Comparison of ENCODE assay signal across 1 cellular context in the genomic region with DNA sequence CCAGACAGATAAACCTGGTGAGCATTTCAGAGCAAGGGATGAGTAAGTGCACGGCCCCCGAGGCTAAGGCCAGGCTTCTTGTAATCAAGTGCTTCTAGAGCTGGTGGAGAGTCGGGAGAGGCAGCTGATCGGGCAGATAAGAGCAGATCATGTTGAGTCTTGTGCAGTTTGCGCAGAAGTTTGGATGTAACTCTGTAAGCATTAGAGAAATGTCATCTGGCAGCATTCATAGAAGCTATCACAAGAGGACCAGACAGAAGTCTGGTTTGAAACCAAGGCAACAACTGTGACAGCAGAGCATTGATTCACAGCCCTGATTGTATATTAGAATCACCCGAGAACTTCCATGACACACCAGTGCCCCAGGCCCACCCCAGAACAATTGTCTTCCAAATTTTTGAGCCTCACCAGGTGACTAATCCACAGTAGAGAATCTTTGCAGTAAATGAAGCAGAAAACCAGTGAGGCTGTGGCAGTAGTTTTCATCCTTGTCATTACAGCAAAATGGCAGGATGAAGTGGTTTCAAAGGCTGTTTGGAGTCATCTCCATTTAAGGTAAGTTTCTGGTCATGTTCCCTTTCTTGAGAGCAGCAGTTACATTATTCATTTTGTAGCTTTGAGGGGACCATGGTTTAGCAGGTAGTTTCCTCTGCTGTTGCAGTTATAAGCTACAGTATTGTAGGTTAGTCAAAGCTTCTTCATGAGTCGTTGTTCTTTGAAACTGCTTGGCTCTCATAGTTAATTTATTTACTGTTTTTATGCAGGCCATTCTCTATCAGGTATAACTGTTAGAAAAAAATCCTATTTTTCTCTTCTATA.
TF ChIP-seq lines count a peak whose summit lies in the region.

No MANE protein-coding gene starts in this region.

TF ChIP-seq in HEK293, 187 proteins besides CTCF, POLR2A, EP300 and RAD21 (continued from another document and continues in another):
- TF ChIP-seq, protein P1, sequence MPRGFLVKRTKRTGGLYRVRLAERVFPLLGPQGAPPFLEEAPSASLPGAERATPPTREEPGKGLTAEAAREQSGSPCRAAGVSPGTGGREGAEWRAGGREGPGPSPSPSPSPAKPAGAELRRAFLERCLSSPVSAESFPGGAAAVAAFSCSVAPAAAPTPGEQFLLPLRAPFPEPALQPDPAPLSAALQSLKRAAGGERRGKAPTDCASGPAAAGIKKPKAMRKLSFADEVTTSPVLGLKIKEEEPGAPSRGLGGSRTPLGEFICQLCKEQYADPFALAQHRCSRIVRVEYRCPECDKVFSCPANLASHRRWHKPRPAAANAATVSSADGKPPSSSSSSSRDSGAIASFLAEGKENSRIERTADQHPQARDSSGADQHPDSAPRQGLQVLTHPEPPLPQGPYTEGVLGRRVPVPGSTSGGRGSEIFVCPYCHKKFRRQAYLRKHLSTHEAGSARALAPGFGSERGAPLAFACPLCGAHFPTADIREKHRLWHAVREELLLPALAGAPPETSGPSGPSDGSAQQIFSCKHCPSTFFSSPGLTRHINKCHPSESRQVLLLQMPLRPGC (tag by site-specific recombination; IDR thresholded peaks at IDR 0.05), result peak; percentile 54; the same call in 1 of the 2 replicates
- TF ChIP-seq OSR2 (tag by site-specific recombination; IDR thresholded peaks at IDR 0.05), result peak; percentile 91
- TF ChIP-seq IKZF3 (tag by site-specific recombination; IDR thresholded peaks at IDR 0.05), result peak; percentile 60
- TF ChIP-seq ZBTB17 (tag by site-specific recombination; IDR thresholded peaks at IDR 0.05), result peak; percentile 77
- no peak for TF ChIP-seq ZNF426 (tag by site-specific recombination; IDR thresholded peaks at IDR 0.05)
- TF ChIP-seq, protein P2, sequence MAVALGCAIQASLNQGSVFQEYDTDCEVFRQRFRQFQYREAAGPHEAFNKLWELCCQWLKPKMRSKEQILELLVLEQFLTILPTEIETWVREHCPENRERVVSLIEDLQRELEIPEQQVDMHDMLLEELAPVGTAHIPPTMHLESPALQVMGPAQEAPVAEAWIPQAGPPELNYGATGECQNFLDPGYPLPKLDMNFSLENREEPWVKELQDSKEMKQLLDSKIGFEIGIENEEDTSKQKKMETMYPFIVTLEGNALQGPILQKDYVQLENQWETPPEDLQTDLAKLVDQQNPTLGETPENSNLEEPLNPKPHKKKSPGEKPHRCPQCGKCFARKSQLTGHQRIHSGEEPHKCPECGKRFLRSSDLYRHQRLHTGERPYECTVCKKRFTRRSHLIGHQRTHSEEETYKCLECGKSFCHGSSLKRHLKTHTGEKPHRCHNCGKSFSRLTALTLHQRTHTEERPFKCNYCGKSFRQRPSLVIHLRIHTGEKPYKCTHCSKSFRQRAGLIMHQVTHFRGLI (tag by site-specific recombination; IDR thresholded peaks at IDR 0.05), result no peak
- TF ChIP-seq, protein P3, sequence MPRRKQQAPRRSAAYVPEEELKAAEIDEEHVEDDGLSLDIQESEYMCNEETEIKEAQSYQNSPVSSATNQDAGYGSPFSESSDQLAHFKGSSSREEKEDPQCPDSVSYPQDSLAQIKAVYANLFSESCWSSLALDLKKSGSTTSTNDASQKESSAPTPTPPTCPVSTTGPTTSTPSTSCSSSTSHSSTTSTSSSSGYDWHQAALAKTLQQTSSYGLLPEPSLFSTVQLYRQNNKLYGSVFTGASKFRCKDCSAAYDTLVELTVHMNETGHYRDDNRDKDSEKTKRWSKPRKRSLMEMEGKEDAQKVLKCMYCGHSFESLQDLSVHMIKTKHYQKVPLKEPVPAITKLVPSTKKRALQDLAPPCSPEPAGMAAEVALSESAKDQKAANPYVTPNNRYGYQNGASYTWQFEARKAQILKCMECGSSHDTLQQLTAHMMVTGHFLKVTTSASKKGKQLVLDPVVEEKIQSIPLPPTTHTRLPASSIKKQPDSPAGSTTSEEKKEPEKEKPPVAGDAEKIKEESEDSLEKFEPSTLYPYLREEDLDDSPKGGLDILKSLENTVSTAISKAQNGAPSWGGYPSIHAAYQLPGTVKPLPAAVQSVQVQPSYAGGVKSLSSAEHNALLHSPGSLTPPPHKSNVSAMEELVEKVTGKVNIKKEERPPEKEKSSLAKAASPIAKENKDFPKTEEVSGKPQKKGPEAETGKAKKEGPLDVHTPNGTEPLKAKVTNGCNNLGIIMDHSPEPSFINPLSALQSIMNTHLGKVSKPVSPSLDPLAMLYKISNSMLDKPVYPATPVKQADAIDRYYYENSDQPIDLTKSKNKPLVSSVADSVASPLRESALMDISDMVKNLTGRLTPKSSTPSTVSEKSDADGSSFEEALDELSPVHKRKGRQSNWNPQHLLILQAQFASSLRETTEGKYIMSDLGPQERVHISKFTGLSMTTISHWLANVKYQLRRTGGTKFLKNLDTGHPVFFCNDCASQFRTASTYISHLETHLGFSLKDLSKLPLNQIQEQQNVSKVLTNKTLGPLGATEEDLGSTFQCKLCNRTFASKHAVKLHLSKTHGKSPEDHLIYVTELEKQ (tag by site-specific recombination; IDR thresholded peaks at IDR 0.05; ENCODE audit: borderline replicate concordance), result peak; percentile 65; the same call in 1 of the 2 replicates
- TF ChIP-seq ZEB2 (tag by site-specific recombination; IDR thresholded peaks at IDR 0.05), result peak; percentile 91
- no peak for TF ChIP-seq SALL2 (tag by site-specific recombination; IDR thresholded peaks at IDR 0.05; ENCODE audit: borderline replicate concordance)
- TF ChIP-seq SP7 (tag by site-specific recombination; IDR thresholded peaks at IDR 0.05), result peak; percentile 68
- peak; percentile 40; the same call in 1 of the 2 replicates for TF ChIP-seq ZXDB (tag by site-specific recombination; IDR thresholded peaks at IDR 0.05)
- no peak for TF ChIP-seq GLIS1 (tag by site-specific recombination; IDR thresholded peaks at IDR 0.05)
- TF ChIP-seq ZBTB20 (tag by site-specific recombination; IDR thresholded peaks at IDR 0.05), result no peak
- TF ChIP-seq ZNF404 (tag by site-specific recombination; IDR thresholded peaks at IDR 0.05), result no peak
- TF ChIP-seq ZNF548 (tag by site-specific recombination; IDR thresholded peaks at IDR 0.05), result no peak
- peak; percentile 25; the same call in 1 of the 2 replicates for TF ChIP-seq KLF10 (tag by site-specific recombination; IDR thresholded peaks at IDR 0.05)
- TF ChIP-seq, protein P4, sequence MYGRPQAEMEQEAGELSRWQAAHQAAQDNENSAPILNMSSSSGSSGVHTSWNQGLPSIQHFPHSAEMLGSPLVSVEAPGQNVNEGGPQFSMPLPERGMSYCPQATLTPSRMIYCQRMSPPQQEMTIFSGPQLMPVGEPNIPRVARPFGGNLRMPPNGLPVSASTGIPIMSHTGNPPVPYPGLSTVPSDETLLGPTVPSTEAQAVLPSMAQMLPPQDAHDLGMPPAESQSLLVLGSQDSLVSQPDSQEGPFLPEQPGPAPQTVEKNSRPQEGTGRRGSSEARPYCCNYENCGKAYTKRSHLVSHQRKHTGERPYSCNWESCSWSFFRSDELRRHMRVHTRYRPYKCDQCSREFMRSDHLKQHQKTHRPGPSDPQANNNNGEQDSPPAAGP (tag by site-specific recombination; IDR thresholded peaks at IDR 0.05), result no peak
- TF ChIP-seq, protein P5, sequence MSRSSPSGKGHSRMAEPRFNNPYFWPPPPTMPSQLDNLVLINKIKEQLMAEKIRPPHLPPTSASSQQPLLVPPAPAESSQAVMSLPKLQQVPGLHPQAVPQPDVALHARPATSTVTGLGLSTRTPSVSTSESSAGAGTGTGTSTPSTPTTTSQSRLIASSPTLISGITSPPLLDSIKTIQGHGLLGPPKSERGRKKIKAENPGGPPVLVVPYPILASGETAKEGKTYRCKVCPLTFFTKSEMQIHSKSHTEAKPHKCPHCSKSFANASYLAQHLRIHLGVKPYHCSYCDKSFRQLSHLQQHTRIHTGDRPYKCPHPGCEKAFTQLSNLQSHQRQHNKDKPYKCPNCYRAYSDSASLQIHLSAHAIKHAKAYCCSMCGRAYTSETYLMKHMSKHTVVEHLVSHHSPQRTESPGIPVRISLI (tag by site-specific recombination; IDR thresholded peaks at IDR 0.05), result no peak
- TF ChIP-seq ZNF10 (tag by site-specific recombination; IDR thresholded peaks at IDR 0.05), result no peak
- TF ChIP-seq, protein P6, sequence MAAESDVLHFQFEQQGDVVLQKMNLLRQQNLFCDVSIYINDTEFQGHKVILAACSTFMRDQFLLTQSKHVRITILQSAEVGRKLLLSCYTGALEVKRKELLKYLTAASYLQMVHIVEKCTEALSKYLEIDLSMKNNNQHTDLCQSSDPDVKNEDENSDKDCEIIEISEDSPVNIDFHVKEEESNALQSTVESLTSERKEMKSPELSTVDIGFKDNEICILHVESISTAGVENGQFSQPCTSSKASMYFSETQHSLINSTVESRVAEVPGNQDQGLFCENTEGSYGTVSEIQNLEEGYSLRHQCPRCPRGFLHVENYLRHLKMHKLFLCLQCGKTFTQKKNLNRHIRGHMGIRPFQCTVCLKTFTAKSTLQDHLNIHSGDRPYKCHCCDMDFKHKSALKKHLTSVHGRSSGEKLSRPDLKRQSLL (tag by site-specific recombination; IDR thresholded peaks at IDR 0.05), result peak; percentile 56; the same call in 1 of the 2 replicates
- TF ChIP-seq, protein P7, sequence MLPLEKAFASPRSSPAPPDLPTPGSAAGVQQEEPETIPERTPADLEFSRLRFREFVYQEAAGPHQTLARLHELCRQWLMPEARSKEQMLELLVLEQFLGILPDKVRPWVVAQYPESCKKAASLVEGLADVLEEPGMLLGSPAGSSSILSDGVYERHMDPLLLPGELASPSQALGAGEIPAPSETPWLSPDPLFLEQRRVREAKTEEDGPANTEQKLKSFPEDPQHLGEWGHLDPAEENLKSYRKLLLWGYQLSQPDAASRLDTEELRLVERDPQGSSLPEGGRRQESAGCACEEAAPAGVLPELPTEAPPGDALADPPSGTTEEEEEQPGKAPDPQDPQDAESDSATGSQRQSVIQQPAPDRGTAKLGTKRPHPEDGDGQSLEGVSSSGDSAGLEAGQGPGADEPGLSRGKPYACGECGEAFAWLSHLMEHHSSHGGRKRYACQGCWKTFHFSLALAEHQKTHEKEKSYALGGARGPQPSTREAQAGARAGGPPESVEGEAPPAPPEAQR (tag by site-specific recombination; IDR thresholded peaks at IDR 0.05), result no peak
- no peak for TF ChIP-seq ZNF701 (tag by site-specific recombination; IDR thresholded peaks at IDR 0.05)
- peak; percentile 82 for TF ChIP-seq ZNF366 (tag by site-specific recombination; conservative IDR thresholded peaks at IDR 0.05)
- TF ChIP-seq, protein P8, sequence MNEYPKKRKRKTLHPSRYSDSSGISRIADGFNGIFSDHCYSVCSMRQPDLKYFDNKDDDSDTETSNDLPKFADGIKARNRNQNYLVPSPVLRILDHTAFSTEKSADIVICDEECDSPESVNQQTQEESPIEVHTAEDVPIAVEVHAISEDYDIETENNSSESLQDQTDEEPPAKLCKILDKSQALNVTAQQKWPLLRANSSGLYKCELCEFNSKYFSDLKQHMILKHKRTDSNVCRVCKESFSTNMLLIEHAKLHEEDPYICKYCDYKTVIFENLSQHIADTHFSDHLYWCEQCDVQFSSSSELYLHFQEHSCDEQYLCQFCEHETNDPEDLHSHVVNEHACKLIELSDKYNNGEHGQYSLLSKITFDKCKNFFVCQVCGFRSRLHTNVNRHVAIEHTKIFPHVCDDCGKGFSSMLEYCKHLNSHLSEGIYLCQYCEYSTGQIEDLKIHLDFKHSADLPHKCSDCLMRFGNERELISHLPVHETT (tag by site-specific recombination; IDR thresholded peaks at IDR 0.05), result peak; percentile 42; the same call in 1 of the 2 replicates
- no peak for TF ChIP-seq ZNF175 (tag by site-specific recombination; IDR thresholded peaks at IDR 0.05)
- TF ChIP-seq, protein P9, sequence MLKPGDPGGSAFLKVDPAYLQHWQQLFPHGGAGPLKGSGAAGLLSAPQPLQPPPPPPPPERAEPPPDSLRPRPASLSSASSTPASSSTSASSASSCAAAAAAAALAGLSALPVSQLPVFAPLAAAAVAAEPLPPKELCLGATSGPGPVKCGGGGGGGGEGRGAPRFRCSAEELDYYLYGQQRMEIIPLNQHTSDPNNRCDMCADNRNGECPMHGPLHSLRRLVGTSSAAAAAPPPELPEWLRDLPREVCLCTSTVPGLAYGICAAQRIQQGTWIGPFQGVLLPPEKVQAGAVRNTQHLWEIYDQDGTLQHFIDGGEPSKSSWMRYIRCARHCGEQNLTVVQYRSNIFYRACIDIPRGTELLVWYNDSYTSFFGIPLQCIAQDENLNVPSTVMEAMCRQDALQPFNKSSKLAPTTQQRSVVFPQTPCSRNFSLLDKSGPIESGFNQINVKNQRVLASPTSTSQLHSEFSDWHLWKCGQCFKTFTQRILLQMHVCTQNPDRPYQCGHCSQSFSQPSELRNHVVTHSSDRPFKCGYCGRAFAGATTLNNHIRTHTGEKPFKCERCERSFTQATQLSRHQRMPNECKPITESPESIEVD (tag by site-specific recombination; IDR thresholded peaks at IDR 0.05), result no peak
- TF ChIP-seq ZNF48 (tag by site-specific recombination; IDR thresholded peaks at IDR 0.05), result no peak
- TF ChIP-seq, protein P10, sequence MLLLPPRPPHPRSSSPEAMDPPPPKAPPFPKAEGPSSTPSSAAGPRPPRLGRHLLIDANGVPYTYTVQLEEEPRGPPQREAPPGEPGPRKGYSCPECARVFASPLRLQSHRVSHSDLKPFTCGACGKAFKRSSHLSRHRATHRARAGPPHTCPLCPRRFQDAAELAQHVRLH (tag by site-specific recombination; IDR thresholded peaks at IDR 0.05), result peak; percentile 56; the same call in 1 of the 2 replicates
- TF ChIP-seq, protein P11, sequence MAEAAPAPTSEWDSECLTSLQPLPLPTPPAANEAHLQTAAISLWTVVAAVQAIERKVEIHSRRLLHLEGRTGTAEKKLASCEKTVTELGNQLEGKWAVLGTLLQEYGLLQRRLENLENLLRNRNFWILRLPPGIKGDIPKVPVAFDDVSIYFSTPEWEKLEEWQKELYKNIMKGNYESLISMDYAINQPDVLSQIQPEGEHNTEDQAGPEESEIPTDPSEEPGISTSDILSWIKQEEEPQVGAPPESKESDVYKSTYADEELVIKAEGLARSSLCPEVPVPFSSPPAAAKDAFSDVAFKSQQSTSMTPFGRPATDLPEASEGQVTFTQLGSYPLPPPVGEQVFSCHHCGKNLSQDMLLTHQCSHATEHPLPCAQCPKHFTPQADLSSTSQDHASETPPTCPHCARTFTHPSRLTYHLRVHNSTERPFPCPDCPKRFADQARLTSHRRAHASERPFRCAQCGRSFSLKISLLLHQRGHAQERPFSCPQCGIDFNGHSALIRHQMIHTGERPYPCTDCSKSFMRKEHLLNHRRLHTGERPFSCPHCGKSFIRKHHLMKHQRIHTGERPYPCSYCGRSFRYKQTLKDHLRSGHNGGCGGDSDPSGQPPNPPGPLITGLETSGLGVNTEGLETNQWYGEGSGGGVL (tag by site-specific recombination; IDR thresholded peaks at IDR 0.05), result no peak
- peak; percentile 13; the same call in 1 of the 2 replicates for TF ChIP-seq ZNF184 (tag by site-specific recombination; IDR thresholded peaks at IDR 0.05)
- TF ChIP-seq, protein P12, sequence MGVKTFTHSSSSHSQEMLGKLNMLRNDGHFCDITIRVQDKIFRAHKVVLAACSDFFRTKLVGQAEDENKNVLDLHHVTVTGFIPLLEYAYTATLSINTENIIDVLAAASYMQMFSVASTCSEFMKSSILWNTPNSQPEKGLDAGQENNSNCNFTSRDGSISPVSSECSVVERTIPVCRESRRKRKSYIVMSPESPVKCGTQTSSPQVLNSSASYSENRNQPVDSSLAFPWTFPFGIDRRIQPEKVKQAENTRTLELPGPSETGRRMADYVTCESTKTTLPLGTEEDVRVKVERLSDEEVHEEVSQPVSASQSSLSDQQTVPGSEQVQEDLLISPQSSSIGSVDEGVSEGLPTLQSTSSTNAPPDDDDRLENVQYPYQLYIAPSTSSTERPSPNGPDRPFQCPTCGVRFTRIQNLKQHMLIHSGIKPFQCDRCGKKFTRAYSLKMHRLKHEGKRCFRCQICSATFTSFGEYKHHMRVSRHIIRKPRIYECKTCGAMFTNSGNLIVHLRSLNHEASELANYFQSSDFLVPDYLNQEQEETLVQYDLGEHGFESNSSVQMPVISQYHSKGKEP (tag by site-specific recombination; IDR thresholded peaks at IDR 0.05), result 0 out of 2 replicates have a peak, but pooled peaks have one; percentile 33
- TF ChIP-seq HOXD13 (CRISPR knock-in tag; IDR thresholded peaks at IDR 0.05; ENCODE audit: borderline replicate concordance), result no peak
- TF ChIP-seq KLF1 (tag by site-specific recombination; IDR thresholded peaks at IDR 0.05), result no peak
